Comparison of ENCODE assay signal across 26 cellular contexts in genomic region chr9:130867556-130867955, GRCh38. TPM values are rescaled to one million over a fixed set of nuclear protein-coding genes. Genes with fewer than 3 reads are reported as not detected.
DNase-seq lines count a peak whose midpoint lies in the region; ATAC-seq and TF ChIP-seq lines count a peak whose summit lies in the region.
"Had no signal": no experiment of that assay in that cellular context is flagged by ENCODE, and none has a peak within 500 bp of the region (broad histone marks: within the 10 kb centered on the region; RNA-seq: fewer than 3 reads in every experiment).

No MANE protein-coding gene starts in this region.

- H3K4me3 ChIP-seq in adipocyte (ENCODE audit: low read length) (no peak overlapping the region), iPS-20b (ENCODE audit: low read length) (no peak overlapping the region), left lung (no peak overlapping the region), colonic mucosa (no peak overlapping the region)
- H3K4me3 ChIP-seq: SJCRH30 had no signal

- H3K4me1 ChIP-seq in adipocyte (ENCODE audit: control insufficient read depth, insufficient read depth, low read length) (peaks cover 48% of the 10 kb centered on the region), iPS-20b (ENCODE audit: insufficient read depth, low read length) (no peaks in the 10 kb centered on the region; the same call in 1 of the 2 replicates), left lung (peaks cover 0 to 5% of the 10 kb centered on the region in 2 donors), colonic mucosa (no peaks in the 10 kb centered on the region)

- TF ChIP-seq CTCF in left lung (IDR thresholded peaks at IDR 0.05) (no peak), colonic mucosa (IDR thresholded peaks at IDR 0.05) (no peak)

- ATAC-seq in left lung, result no peak
- ATAC-seq: HCT116, HepG2 had no signal

- H3K27me3 ChIP-seq in adipocyte (replicated peaks; ENCODE audit: control insufficient read depth, insufficient read depth, low read length) (no peaks in the 10 kb centered on the region), iPS-20b (ENCODE audit: insufficient read depth, low read length) (no peaks in the 10 kb centered on the region), left lung (no peaks in the 10 kb centered on the region), colonic mucosa (no peaks in the 10 kb centered on the region)
- H3K27me3 ChIP-seq: SJCRH30 had no signal

- H3K9ac ChIP-seq in adipocyte (ENCODE audit: low read length) (peak overlapping the region; percentile 48), iPS-20b (ENCODE audit: low read depth, low read length) (no peak overlapping the region), colonic mucosa (ENCODE audit: low read depth in 2 of 2, low read length in 2 of 2) (no peak overlapping the region)

- H3K27ac ChIP-seq in iPS-20b (ENCODE audit: low read length) (peak overlapping the region; percentile 38), left lung (no peak overlapping the region), colonic mucosa (no peak overlapping the region)
- H3K27ac ChIP-seq: SJCRH30 had no signal

- H3K36me3 ChIP-seq in adipocyte (ENCODE audit: control insufficient read depth, insufficient read depth, low read length, severe bottlenecking) (peaks cover 54% of the 10 kb centered on the region), iPS-20b (ENCODE audit: insufficient read depth, low read depth, low read length) (peaks cover 76% of the 10 kb centered on the region), left lung (peaks cover 5 to 41% of the 10 kb centered on the region in 2 donors), colonic mucosa (no peaks in the 10 kb centered on the region)

- H3K9me3 ChIP-seq in adipocyte (ENCODE audit: control insufficient read depth, low read length) (no peaks in the 10 kb centered on the region), iPS-20b (ENCODE audit: insufficient read depth, low read depth, low read length) (no peaks in the 10 kb centered on the region), left lung (no peaks in the 10 kb centered on the region), colonic mucosa (no peaks in the 10 kb centered on the region)
- H3K9me3 ChIP-seq: Caco-2, SJCRH30 had no signal

- DNase-seq in adipocyte (ENCODE audit: low read depth), result no peak
- peak; percentile 55 for DNase-seq in posterior vena cava (ENCODE audit: low spot score)
- no peak for DNase-seq in H4 (ENCODE audit: low spot score)
- DNase-seq in left lung, result no peak
- no peak for DNase-seq in HPDE6-E6E7 (ENCODE audit: extremely low spot score)
- DNase-seq in colonic mucosa, result no peak
- DNase-seq: C1 segment of cervical spinal cord; Caco-2; CD4-positive, alpha-beta memory T cell; DMS 273 treated with DMSO at 0.1 percent for 48 hours; DMS79 treated with DMSO at 0.1 percent for 48 hours; GF-D8; Kasumi-1; NCI-H1105; NCI-H1436 treated with DMSO at 0.1 percent for 48 hours; NCI-H187 treated with DMSO at 0.1 percent for 48 hours; NCI-H524; NCI-H774; SJCRH30 had no signal

- intact Hi-C loops in posterior vena cava (cut with DNase I) (loop anchor here in 1 of 2 donors (10.0 kb wide), 1 partner anchor 167 kb away; no protein-coding TSS in a partner anchor), left lung (cut with DNase I) (loop anchor here in 1 of 2 donors (5.0 to 10.0 kb wide), 3 partner anchors 77 to 165 kb away; no protein-coding TSS in a partner anchor), colonic mucosa (cut with DNase I) (loop anchor here (5.0 kb wide), 1 partner anchor 75 kb away; no protein-coding TSS in a partner anchor)

RNA-seq across cellular contexts. Expression of gene QRFP, which starts 29.1 kb away (rescaled TPM):
- not detected for total RNA-seq in posterior vena cava
- not detected in 2 replicates for total RNA-seq in H4 (2014; rRNA removed; shearing (Covaris generic))
- total RNA-seq in left lung, result under 1 TPM in 1 of 2 donors, not detected in 1; 0.16 TPM
- under 1 TPM in 1 of 2 donors, not detected in 1; 0.77 TPM for total RNA-seq in colonic mucosa
- total RNA-seq: A673; Caco-2; CD4-positive, alpha-beta memory T cell; H1; HepG2; HT1080; M059J; SJCRH30 had no signal

RNA-seq across cellular contexts. Expression of gene ABL1, which starts 32.5 kb away (rescaled TPM):
- 10 to 100 TPM; 80.5 to 85.0 TPM for total RNA-seq in posterior vena cava
- 18.5 and 20.0 TPM in 2 replicates for total RNA-seq in H4 (2014; rRNA removed; shearing (Covaris generic))
- 10 to 100 TPM; 55.6 to 63.5 TPM for total RNA-seq in left lung
- total RNA-seq in colonic mucosa, result 10 to 100 TPM; 86.0 to 97.9 TPM
